ENCODE assay signal across 23 cellular contexts in the genomic region with DNA sequence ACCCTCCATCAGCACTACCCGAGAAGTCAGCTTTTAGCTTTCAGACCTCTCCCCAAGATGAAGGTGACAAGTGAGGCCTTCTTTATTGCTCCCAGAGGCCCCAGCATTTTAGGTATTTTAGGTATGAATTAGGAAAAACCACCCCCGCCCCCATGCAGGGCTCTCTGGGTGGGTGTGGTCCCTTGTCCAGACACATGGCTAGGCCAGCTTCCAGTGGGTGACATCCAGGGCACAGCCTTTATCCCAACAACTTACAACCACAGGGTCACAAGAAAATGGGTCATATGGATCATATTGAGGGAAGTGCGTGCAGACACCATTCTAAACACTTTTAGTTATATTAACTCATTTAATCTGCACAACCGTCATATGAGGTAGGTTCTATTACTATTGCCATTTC. TPM values are rescaled to one million over a fixed set of nuclear protein-coding genes. Genes with fewer than 3 reads are reported as not detected.
"Had no signal": no experiment of that assay in that cellular context is flagged by ENCODE, and none has a peak within 500 bp of the region (broad histone marks: within the 10 kb centered on the region; RNA-seq: fewer than 3 reads in every experiment).

No MANE protein-coding gene starts in this region.

- H3K27ac ChIP-seq: Peyer's patch, RWPE1, VCaP had no signal

- H3K4me1 Mint-ChIP-seq: activated CD4-positive, alpha-beta T cell treated with anti-CD3 and anti-CD28 coated beads, Interleukin-2, amount 10 ng/mL, durations not matched to agents 7 days and 5 days; activated naive CD4-positive, alpha-beta T cell treated with anti-CD3 and anti-CD28 coated beads, Interleukin-2, amount 10 ng/mL, durations not matched to agents 7 days and 5 days; activated naive CD8-positive, alpha-beta T cell treated with anti-CD3 and anti-CD28 coated beads for 36 hours had no signal

- H3K27ac Mint-ChIP-seq: activated CD4-positive, alpha-beta memory T cell treated with anti-CD3 and anti-CD28 coated beads for 36 hours; activated CD4-positive, alpha-beta T cell treated with anti-CD3 and anti-CD28 coated beads, Interleukin-2, amount 10 ng/mL, durations not matched to agents 7 days and 5 days; activated naive CD4-positive, alpha-beta T cell treated with anti-CD3 and anti-CD28 coated beads, Interleukin-2, amount 10 ng/mL, durations not matched to agents 7 days and 5 days; activated naive CD8-positive, alpha-beta T cell treated with anti-CD3 and anti-CD28 coated beads for 36 hours; activated T-cell treated with anti-CD3 and anti-CD28 coated beads, Interleukin-2, amount 50 U/mL, for 72 hours; activated T-helper 2 cell treated with anti-CD3 and anti-CD28 coated beads, Interferon-gamma antibody, Interleukin-2, Interleukin-4, amounts not matched to agents 10 μg/mL and 5 μg/mL and 100 μg/mL, durations not matched to agents 14 hours and 24 hours and 36 hours had no signal

- H3K27me3 Mint-ChIP-seq: activated CD4-positive, alpha-beta T cell treated with anti-CD3 and anti-CD28 coated beads, Interleukin-2, amount 10 ng/mL, durations not matched to agents 7 days and 5 days had no signal

- H3K9me3 Mint-ChIP-seq: activated CD4-positive, alpha-beta memory T cell treated with anti-CD3 and anti-CD28 coated beads for 36 hours; activated CD4-positive, alpha-beta T cell treated with anti-CD3 and anti-CD28 coated beads, Interleukin-2, amount 10 ng/mL, durations not matched to agents 7 days and 5 days; activated naive CD4-positive, alpha-beta T cell treated with anti-CD3 and anti-CD28 coated beads, Interleukin-2, amount 10 ng/mL, durations not matched to agents 7 days and 5 days; activated naive CD8-positive, alpha-beta T cell treated with anti-CD3 and anti-CD28 coated beads for 36 hours; activated T-cell treated with anti-CD3 and anti-CD28 coated beads, Interleukin-2, amount 50 U/mL, for 72 hours; activated T-helper 2 cell treated with anti-CD3 and anti-CD28 coated beads, Interferon-gamma antibody, Interleukin-2, Interleukin-4, amounts not matched to agents 10 μg/mL and 5 μg/mL and 100 μg/mL, durations not matched to agents 14 hours and 24 hours and 36 hours had no signal

- H3K9me3 ChIP-seq: Peyer's patch had no signal

- ATAC-seq: activated T-cell treated with anti-CD3 and anti-CD28 coated beads, Interleukin-2, amount 50 U/mL, for 72 hours had no signal

- H3K36me3 Mint-ChIP-seq: activated CD4-positive, alpha-beta memory T cell treated with anti-CD3 and anti-CD28 coated beads for 36 hours; activated naive CD4-positive, alpha-beta T cell treated with anti-CD3 and anti-CD28 coated beads, Interleukin-2, amount 10 ng/mL, durations not matched to agents 7 days and 5 days; activated naive CD8-positive, alpha-beta T cell treated with anti-CD3 and anti-CD28 coated beads for 36 hours had no signal

- H3K4me3 Mint-ChIP-seq: activated CD4-positive, alpha-beta memory T cell treated with anti-CD3 and anti-CD28 coated beads for 36 hours; activated CD4-positive, alpha-beta T cell treated with anti-CD3 and anti-CD28 coated beads, Interleukin-2, amount 10 ng/mL, durations not matched to agents 7 days and 5 days; activated naive CD4-positive, alpha-beta T cell treated with anti-CD3 and anti-CD28 coated beads, Interleukin-2, amount 10 ng/mL, durations not matched to agents 7 days and 5 days; activated naive CD8-positive, alpha-beta T cell treated with anti-CD3 and anti-CD28 coated beads for 36 hours; activated T-cell treated with anti-CD3 and anti-CD28 coated beads, Interleukin-2, amount 50 U/mL, for 72 hours had no signal

- H3K4me1 ChIP-seq: Peyer's patch had no signal

- H3K27me3 ChIP-seq: Peyer's patch had no signal

- H3K4me3 ChIP-seq: Peyer's patch had no signal

- DNase-seq: activated CD4-positive, alpha-beta memory T cell treated with anti-CD3 and anti-CD28 coated beads for 36 hours; activated CD4-positive, alpha-beta T cell treated with anti-CD3 and anti-CD28 coated beads, Interleukin-2, amount 10 ng/mL, durations not matched to agents 7 days and 5 days; activated CD4-positive, CD25-positive, alpha-beta regulatory T cell; activated CD8-positive, alpha-beta memory T cell treated with anti-CD3 and anti-CD28 coated beads for 24 hours; activated gamma-delta T cell treated with Interleukin-2 at 50 U/mL for 16 hours; activated naive CD4-positive, alpha-beta T cell treated with anti-CD3 and anti-CD28 coated beads, Interleukin-2, amount 10 ng/mL, durations not matched to agents 7 days and 5 days; activated naive CD8-positive, alpha-beta T cell treated with anti-CD3 and anti-CD28 coated beads for 36 hours; activated T-cell treated with anti-CD3 and anti-CD28 coated beads, Interleukin-2, amount 50 U/mL, for 72 hours; caudate nucleus; Kasumi-1; NCI-H1105 treated with DMSO at 0.1 percent for 48 hours; NCI-H1436 treated with DMSO at 0.1 percent for 48 hours; NCI-H187; NCI-H2081 treated with DMSO at 0.1 percent for 48 hours; NCI-H446; NCI-H524; Peyer's patch; SHP77 treated with DMSO at 0.1 percent for 48 hours; T-helper 1 cell had no signal

- H3K36me3 ChIP-seq: Peyer's patch had no signal

RNA-seq across cellular contexts. Expression of gene SMC1B, which starts 42.2 kb away (rescaled TPM):
- total RNA-seq: Peyer's patch had no signal

RNA-seq across cellular contexts. Expression of gene FBLN1, which starts 47.1 kb away (rescaled TPM):
- total RNA-seq: activated CD4-positive, alpha-beta memory T cell treated with anti-CD3 and anti-CD28 coated beads for 36 hours; activated CD4-positive, alpha-beta T cell treated with anti-CD3 and anti-CD28 coated beads, Interleukin-2, amount 10 ng/mL, durations not matched to agents 7 days and 5 days; activated T-cell treated with anti-CD3 and anti-CD28 coated beads, Interleukin-2, amount 50 U/mL, for 72 hours; activated T-helper 2 cell treated with anti-CD3 and anti-CD28 coated beads, Interferon-gamma antibody, Interleukin-2, Interleukin-4, amounts not matched to agents 10 μg/mL and 5 μg/mL and 100 μg/mL, durations not matched to agents 14 hours and 24 hours and 36 hours; T-helper 2 cell treated with Interferon-gamma antibody and Interleukin-4, amounts not matched to agents 100 ng/mL and 5 ng/mL, for 36 hours had no signal
